In genomic region chr22:31296258-31296657, GRCh38 we compare ENCODE assay signal across 8 cellular contexts. TPM values are rescaled to one million over a fixed set of nuclear protein-coding genes. Genes with fewer than 3 reads are reported as not detected.
DNase-seq lines count a peak whose midpoint lies in the region; ATAC-seq, FAIRE-seq and TF ChIP-seq lines count a peak whose summit lies in the region.

No MANE protein-coding gene starts in this region.

- no peak for FAIRE-seq in small intestine (lab: Jason Lieb, UNC)

- no peak overlapping the region for H3K4me3 Mint-ChIP-seq in activated CD4-positive, alpha-beta memory T cell treated with anti-CD3 and anti-CD28 coated beads, Interleukin-2, amount 10 ng/mL, durations not matched to agents 7 days and 5 days
- no peak overlapping the region for H3K4me3 Mint-ChIP-seq in Caco-2 (ENCODE audit: unreplicated experiment)

- 10 to 30% (median 14%) methylated on average over 4 of the region's 4 CpGs for WGBS in small intestine, 3 donors

- TF ChIP-seq CTCF in fibroblast of pulmonary artery (IDR thresholded peaks at IDR 0.05; ENCODE audit: low read length, missing control alignments) (no peak), Caco-2 (IDR thresholded peaks at IDR 0.05; ENCODE audit: insufficient read depth in 1 of 2, low read depth in 1 of 2, low read length in 1 of 2, severe bottlenecking in 1 of 2, unreplicated experiment in 1 of 2) (no peak)

- H3K36me3 Mint-ChIP-seq in activated CD4-positive, alpha-beta memory T cell treated with anti-CD3 and anti-CD28 coated beads, Interleukin-2, amount 10 ng/mL, durations not matched to agents 7 days and 5 days (ENCODE audit: low read depth), result peaks cover 6% of the 10 kb centered on the region
- no peaks in the 10 kb centered on the region for H3K36me3 Mint-ChIP-seq in Caco-2 (ENCODE audit: insufficient read depth, unreplicated experiment)

- ATAC-seq in HG03045 (IDR thresholded peaks at IDR 0.05; ENCODE audit: unreplicated experiment) (no peak), HG03196 (IDR thresholded peaks at IDR 0.05; ENCODE audit: unreplicated experiment) (no peak)

- POLR2A ChIA-PET in activated CD4-positive, alpha-beta memory T cell treated with anti-CD3 and anti-CD28 coated beads, Interleukin-2, amount 10 ng/mL, durations not matched to agents 7 days and 5 days (lab: Charles Lee), result interaction anchor here (0.7 to 2.5 kb wide), 9 partner anchors 10 to 328 kb away, joined by 3 to 8 read pairs (median 3); partner anchors contain the start of genes LIMK2, MORC2 and PATZ1
- POLR2A ChIA-PET in Caco-2 (lab: Charles Lee), result no interaction called here

- intact Hi-C loops in Caco-2 (cut with micrococcal nuclease; ENCODE audit: unreplicated experiment), result no loop called here

- no peak overlapping the region for H3K4me3 ChIP-seq in fibroblast of pulmonary artery (replicated peaks; ENCODE audit: low read depth, low read length)
- H3K4me3 ChIP-seq in small intestine (ENCODE audit: low read depth in 1 of 2, low read length in 2 of 2), result no peak overlapping the region
- no peak overlapping the region for H3K4me3 ChIP-seq in Caco-2 (ENCODE audit: low read depth, low read length)

- peaks cover 39% of the 10 kb centered on the region for H3K4me1 Mint-ChIP-seq in activated CD4-positive, alpha-beta memory T cell treated with anti-CD3 and anti-CD28 coated beads, Interleukin-2, amount 10 ng/mL, durations not matched to agents 7 days and 5 days
- H3K4me1 Mint-ChIP-seq in Caco-2 (ENCODE audit: low read depth, unreplicated experiment), result peaks cover 26% of the 10 kb centered on the region

- H3K27me3 Mint-ChIP-seq in activated CD4-positive, alpha-beta memory T cell treated with anti-CD3 and anti-CD28 coated beads, Interleukin-2, amount 10 ng/mL, durations not matched to agents 7 days and 5 days, result no peaks in the 10 kb centered on the region
- no peaks in the 10 kb centered on the region for H3K27me3 Mint-ChIP-seq in Caco-2 (ENCODE audit: insufficient read depth, unreplicated experiment)

- peaks cover 0 to 5% of the 10 kb centered on the region in 2 donors for H3K4me1 ChIP-seq in small intestine (ENCODE audit: control insufficient read depth in 2 of 2, insufficient read depth in 1 of 2, low read depth in 1 of 2, low read length in 1 of 2)
- H3K4me1 ChIP-seq in Caco-2, result peaks cover 12% of the 10 kb centered on the region; the same call in 1 of the 2 replicates

- BruUV-seq in Caco-2 (replicated peaks; lab: Mats Ljungman, UMichigan), result no TSS peak

- H3K9me3 Mint-ChIP-seq in activated CD4-positive, alpha-beta memory T cell treated with anti-CD3 and anti-CD28 coated beads, Interleukin-2, amount 10 ng/mL, durations not matched to agents 7 days and 5 days, result no peaks in the 10 kb centered on the region
- no peaks in the 10 kb centered on the region for H3K9me3 Mint-ChIP-seq in Caco-2 (ENCODE audit: unreplicated experiment)

- DNase-seq in GM03348 (ENCODE audit: low spot score) (peak; percentile 60), fibroblast of pulmonary artery (ENCODE audit: low read depth) (peak; percentile 73), small intestine (peak; percentile 51), NCI-H2107 (lab: John Stamatoyannopoulos, UW) (no peak), Caco-2 (no peak)
- DNase-seq in activated CD4-positive, alpha-beta memory T cell treated with anti-CD3 and anti-CD28 coated beads, Interleukin-2, amount 10 ng/mL, durations not matched to agents 7 days and 5 days, result no peak

- H3K36me3 ChIP-seq in small intestine (ENCODE audit: control insufficient read depth in 2 of 2, insufficient read depth in 2 of 2, low read length in 2 of 2) (no peaks in the 10 kb centered on the region), Caco-2 (ENCODE audit: control insufficient read depth, insufficient read depth, low read length) (no peaks in the 10 kb centered on the region)

- CTCF ChIA-PET in activated CD4-positive, alpha-beta memory T cell treated with anti-CD3 and anti-CD28 coated beads, Interleukin-2, amount 10 ng/mL, durations not matched to agents 7 days and 5 days (lab: Charles Lee), result interaction anchor here (0.7 to 4.8 kb wide), 4 partner anchors 15 to 27 kb away, joined by 3 to 21 read pairs (median 10); no protein-coding TSS in a partner anchor
- CTCF ChIA-PET in Caco-2 (lab: Charles Lee), result no interaction called here

- peak overlapping the region; percentile 37 to 47 for H3K27ac ChIP-seq in small intestine (ENCODE audit: low read depth in 1 of 2, low read length in 1 of 2)

- peak overlapping the region; percentile 4 for H3K27ac Mint-ChIP-seq in activated CD4-positive, alpha-beta memory T cell treated with anti-CD3 and anti-CD28 coated beads, Interleukin-2, amount 10 ng/mL, durations not matched to agents 7 days and 5 days
- no peak overlapping the region for H3K27ac Mint-ChIP-seq in Caco-2 (ENCODE audit: unreplicated experiment)

- H3K9me3 ChIP-seq in small intestine (ENCODE audit: control insufficient read depth, low read depth), result no peaks in the 10 kb centered on the region
- H3K9me3 ChIP-seq in Caco-2, result no peaks in the 10 kb centered on the region

- H3K27me3 ChIP-seq in small intestine (ENCODE audit: control insufficient read depth in 2 of 2, insufficient read depth in 2 of 2, low read length in 2 of 2), result no peaks in the 10 kb centered on the region
- no peaks in the 10 kb centered on the region for H3K27me3 ChIP-seq in Caco-2 (replicated peaks; ENCODE audit: control insufficient read depth, insufficient read depth, low read length)

RNA-seq across cellular contexts. Expression of gene PIK3IP1, which starts 4.0 kb away (rescaled TPM):
- 10 to 100 TPM; 56.4 to 57.8 TPM for total RNA-seq in activated CD4-positive, alpha-beta memory T cell treated with anti-CD3 and anti-CD28 coated beads, Interleukin-2, amount 10 ng/mL, durations not matched to agents 7 days and 5 days
- polyA plus RNA-seq in small intestine, result 10 to 100 TPM in 1 of 3 donors, 1 to 10 TPM in 2; 3.1 to 16.4 (median 5.7) TPM
- 0.68 and 0.72 TPM in 2 replicates for total RNA-seq in Caco-2 (2022)

RNA-seq across cellular contexts. Expression of gene PATZ1, which starts 49.9 kb away (rescaled TPM):
- 10 to 100 TPM; 18.6 to 19.5 TPM for total RNA-seq in activated CD4-positive, alpha-beta memory T cell treated with anti-CD3 and anti-CD28 coated beads, Interleukin-2, amount 10 ng/mL, durations not matched to agents 7 days and 5 days
- 10 to 100 TPM in 1 of 3 donors, 1 to 10 TPM in 2; 4.2 to 19.9 (median 5.7) TPM for polyA plus RNA-seq in small intestine
- 36.6 and 40.9 TPM in 2 replicates for total RNA-seq in Caco-2 (2022)

Comparison
In these comparisons a context has a peak if more than half of its experiments do, and no peak if none do; other contexts are left out.
1. DNase-seq: peak in GM03348 (single experiment), fibroblast of pulmonary artery (single experiment) and small intestine (single experiment); none in activated CD4-positive, alpha-beta memory T cell treated with anti-CD3 and anti-CD28 coated beads, Interleukin-2, amount 10 ng/mL, durations not matched to agents 7 days and 5 days (single experiment), NCI-H2107 (single experiment) and Caco-2 (0 of 2).
2. RNA of gene PIK3IP1, which starts 4.0 kb away (total RNA-seq): 56.4 to 57.8 TPM in activated CD4-positive, alpha-beta memory T cell treated with anti-CD3 and anti-CD28 coated beads, Interleukin-2, amount 10 ng/mL, durations not matched to agents 7 days and 5 days; 0.68 to 0.72 TPM in Caco-2; every median in the first group is over 10 times any median in the second.